30 cellular contexts compared by ENCODE assay signal in the genomic region with DNA sequence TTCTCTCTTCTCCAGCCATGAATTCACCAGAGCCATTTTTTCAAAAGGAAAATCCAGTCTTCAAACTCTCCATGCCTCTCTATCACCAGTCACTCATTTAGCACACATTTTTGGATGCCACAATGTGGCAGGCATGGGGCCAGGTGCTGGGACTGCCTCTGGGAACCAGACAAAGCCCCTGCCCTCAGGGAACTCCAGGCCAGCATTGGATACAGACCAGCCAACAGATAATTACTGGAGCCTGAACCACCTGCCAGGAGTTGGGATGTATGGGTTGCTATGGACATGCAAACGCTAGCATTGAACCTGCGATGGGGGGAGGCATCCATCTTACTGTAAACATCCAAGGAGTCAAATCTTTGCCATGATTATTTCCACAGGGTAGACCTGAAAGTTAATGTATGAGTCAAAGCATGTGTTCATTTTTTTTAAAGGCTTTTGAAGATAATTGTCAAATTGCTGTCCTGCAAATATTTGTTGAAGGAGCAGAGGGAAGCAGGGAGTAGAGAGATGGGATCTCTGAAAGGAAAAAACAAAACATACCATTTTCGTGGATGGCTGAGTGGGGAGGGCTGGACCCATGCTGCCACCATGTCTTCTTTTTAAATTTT. TPM values are rescaled to one million over a fixed set of nuclear protein-coding genes. Genes with fewer than 3 reads are reported as not detected.
A peak's percentile ranks its signal among the peaks of the same experiment; 100 is the strongest.
DNase-seq lines count a peak whose midpoint lies in the region; ATAC-seq and TF ChIP-seq lines count a peak whose summit lies in the region.
"Had no signal": no experiment of that assay in that cellular context is flagged by ENCODE, and none has a peak within 500 bp of the region (broad histone marks: within the 10 kb centered on the region; RNA-seq: fewer than 3 reads in every experiment).

No MANE protein-coding gene starts in this region.

- peaks cover 6% of the 10 kb centered on the region; the same call in 1 of the 2 replicates for H3K36me3 Mint-ChIP-seq in WTC11
- H3K36me3 Mint-ChIP-seq: naive B cell had no signal

- CTCF ChIA-PET in WTC11 (lab: Charles Lee): no interaction called here

- peak; percentile 72 for ATAC-seq in WTC11
- no peak for ATAC-seq in GM19455 (IDR thresholded peaks at IDR 0.05; ENCODE audit: unreplicated experiment)
- ATAC-seq: heart left ventricle, Panc1, sciatic nerve had no signal

- H3K27ac Mint-ChIP-seq in WTC11: peak overlapping the region; percentile 50; the same call in 1 of the 2 replicates
- H3K27ac Mint-ChIP-seq: activated CD4-positive, alpha-beta T cell treated with anti-CD3 and anti-CD28 coated beads, Interleukin-2, amount 10 ng/mL, durations not matched to agents 24 days and 14 days; activated T-helper 2 cell treated with anti-CD3 and anti-CD28 coated beads, Interferon-gamma antibody, Interleukin-2, Interleukin-4, amounts not matched to agents 10 μg/mL and 5 μg/mL and 100 μg/mL, durations not matched to agents 14 hours and 24 hours and 36 hours; naive B cell; progenitor cell of endocrine pancreas; T-helper 2 cell treated with Interferon-gamma antibody and Interleukin-4, amounts not matched to agents 5 μg/mL and 100 μg/mL, for 36 hours had no signal

- H3K4me1 Mint-ChIP-seq in WTC11: peaks cover 11% of the 10 kb centered on the region
- H3K4me1 Mint-ChIP-seq: activated CD4-positive, alpha-beta T cell treated with anti-CD3 and anti-CD28 coated beads, Interleukin-2, amount 10 ng/mL, durations not matched to agents 24 days and 14 days; naive B cell had no signal

- DNase-seq in DMS 273 (lab: John Stamatoyannopoulos, UW; ENCODE audit: unreplicated experiment) (peak; percentile 72), DMS 273 treated with DMSO at 0.1 percent for 48 hours (lab: John Stamatoyannopoulos, UW) (no peak), NCI-H1105 treated with DMSO at 0.1 percent for 48 hours (lab: John Stamatoyannopoulos, UW) (peak; percentile 38), NCI-H345 (lab: John Stamatoyannopoulos, UW) (peak; percentile 49), WTC11 (ENCODE audit: low spot score) (no peak), amniotic stem cell (lab: John Stamatoyannopoulos, UW) (no peak)
- no peak for DNase-seq in activated CD4-positive, alpha-beta T cell treated with anti-CD3 and anti-CD28 coated beads for 4 hours
- DNase-seq: 8988T; activated CD4-positive, alpha-beta T cell treated with anti-CD3 and anti-CD28 coated beads, Interleukin-2, amount 10 ng/mL, durations not matched to agents 24 days and 14 days; activated CD8-positive, alpha-beta memory T cell treated with anti-CD3 and anti-CD28 coated beads for 24 hours; activated naive CD4-positive, alpha-beta T cell treated with anti-CD3 and anti-CD28 coated beads, Interleukin-2, amount 50 U/mL, for 16 hours; activated T-cell treated with anti-CD3 and anti-CD28 coated beads for 4 hours; amygdala; foreskin fibroblast; heart left ventricle; kidney; midbrain; naive B cell; NCI-H187 treated with DMSO at 0.1 percent for 48 hours; NCI-H510A treated with DMSO at 0.1 percent for 48 hours; Right ventricle myocardium superior; stimulated activated CD4-positive, alpha-beta T cell treated with anti-CD3 and anti-CD28 coated beads, Interleukin-12 subunit alpha, Interleukin-12 subunit beta, amount 100 ng/mL, for 4 hours; stimulated activated CD4-positive, alpha-beta T cell treated with anti-CD3 and anti-CD28 coated beads, Interleukin-4, amount 100 ng/mL, for 1 hour; stomach had no signal

- H3K4me3 Mint-ChIP-seq in WTC11: no peak overlapping the region
- H3K4me3 Mint-ChIP-seq: activated CD4-positive, alpha-beta T cell treated with anti-CD3 and anti-CD28 coated beads, Interleukin-2, amount 10 ng/mL, durations not matched to agents 24 days and 14 days; T-helper 2 cell treated with Interferon-gamma antibody and Interleukin-4, amounts not matched to agents 5 μg/mL and 100 μg/mL, for 36 hours had no signal

- H3K27me3 Mint-ChIP-seq in WTC11 (ENCODE audit: low read depth): no peaks in the 10 kb centered on the region

- POLR2A ChIA-PET in WTC11 (lab: Charles Lee): no interaction called here

- H3K9me3 Mint-ChIP-seq in WTC11: peaks cover 4% of the 10 kb centered on the region
- H3K9me3 Mint-ChIP-seq: activated CD4-positive, alpha-beta T cell treated with anti-CD3 and anti-CD28 coated beads, Interleukin-2, amount 10 ng/mL, durations not matched to agents 24 days and 14 days; activated T-helper 2 cell treated with anti-CD3 and anti-CD28 coated beads, Interferon-gamma antibody, Interleukin-2, Interleukin-4, amounts not matched to agents 10 μg/mL and 5 μg/mL and 100 μg/mL, durations not matched to agents 14 hours and 24 hours and 36 hours; naive B cell; T-helper 2 cell treated with Interferon-gamma antibody and Interleukin-4, amounts not matched to agents 5 μg/mL and 100 μg/mL, for 36 hours had no signal

- TF ChIP-seq CTCF in WTC11 (IDR thresholded peaks at IDR 0.05): no peak

TF ChIP-seq in WTC11, 78 proteins besides CTCF, POLR2A, EP300 and RAD21 (continues in another document):
- TF ChIP-seq GTF2I (CRISPR knock-in tag; conservative IDR thresholded peaks at IDR 0.05) (no peak), ZNF263 (CRISPR knock-in tag; IDR thresholded peaks at IDR 0.05; ENCODE audit: low read depth) (no peak), RORB (CRISPR knock-in tag; IDR thresholded peaks at IDR 0.05) (no peak), SOX15 (CRISPR knock-in tag; IDR thresholded peaks at IDR 0.05) (no peak), TCF7 (CRISPR knock-in tag; IDR thresholded peaks at IDR 0.05; ENCODE audit: low read depth) (no peak), ZNF317 (CRISPR knock-in tag; IDR thresholded peaks at IDR 0.05; ENCODE audit: borderline replicate concordance, low read depth) (no peak)
- TF ChIP-seq, protein P1, sequence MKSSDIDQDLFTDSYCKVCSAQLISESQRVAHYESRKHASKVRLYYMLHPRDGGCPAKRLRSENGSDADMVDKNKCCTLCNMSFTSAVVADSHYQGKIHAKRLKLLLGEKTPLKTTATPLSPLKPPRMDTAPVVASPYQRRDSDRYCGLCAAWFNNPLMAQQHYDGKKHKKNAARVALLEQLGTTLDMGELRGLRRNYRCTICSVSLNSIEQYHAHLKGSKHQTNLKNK (CRISPR knock-in tag; IDR thresholded peaks at IDR 0.05): no peak
- TF ChIP-seq, protein P2, sequence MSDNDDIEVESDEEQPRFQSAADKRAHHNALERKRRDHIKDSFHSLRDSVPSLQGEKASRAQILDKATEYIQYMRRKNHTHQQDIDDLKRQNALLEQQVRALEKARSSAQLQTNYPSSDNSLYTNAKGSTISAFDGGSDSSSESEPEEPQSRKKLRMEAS (CRISPR knock-in tag; IDR thresholded peaks at IDR 0.05): no peak
- TF ChIP-seq, protein P3, sequence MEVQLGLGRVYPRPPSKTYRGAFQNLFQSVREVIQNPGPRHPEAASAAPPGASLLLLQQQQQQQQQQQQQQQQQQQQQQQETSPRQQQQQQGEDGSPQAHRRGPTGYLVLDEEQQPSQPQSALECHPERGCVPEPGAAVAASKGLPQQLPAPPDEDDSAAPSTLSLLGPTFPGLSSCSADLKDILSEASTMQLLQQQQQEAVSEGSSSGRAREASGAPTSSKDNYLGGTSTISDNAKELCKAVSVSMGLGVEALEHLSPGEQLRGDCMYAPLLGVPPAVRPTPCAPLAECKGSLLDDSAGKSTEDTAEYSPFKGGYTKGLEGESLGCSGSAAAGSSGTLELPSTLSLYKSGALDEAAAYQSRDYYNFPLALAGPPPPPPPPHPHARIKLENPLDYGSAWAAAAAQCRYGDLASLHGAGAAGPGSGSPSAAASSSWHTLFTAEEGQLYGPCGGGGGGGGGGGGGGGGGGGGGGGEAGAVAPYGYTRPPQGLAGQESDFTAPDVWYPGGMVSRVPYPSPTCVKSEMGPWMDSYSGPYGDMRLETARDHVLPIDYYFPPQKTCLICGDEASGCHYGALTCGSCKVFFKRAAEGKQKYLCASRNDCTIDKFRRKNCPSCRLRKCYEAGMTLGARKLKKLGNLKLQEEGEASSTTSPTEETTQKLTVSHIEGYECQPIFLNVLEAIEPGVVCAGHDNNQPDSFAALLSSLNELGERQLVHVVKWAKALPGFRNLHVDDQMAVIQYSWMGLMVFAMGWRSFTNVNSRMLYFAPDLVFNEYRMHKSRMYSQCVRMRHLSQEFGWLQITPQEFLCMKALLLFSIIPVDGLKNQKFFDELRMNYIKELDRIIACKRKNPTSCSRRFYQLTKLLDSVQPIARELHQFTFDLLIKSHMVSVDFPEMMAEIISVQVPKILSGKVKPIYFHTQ (CRISPR knock-in tag; IDR thresholded peaks at IDR 0.05): no peak
- TF ChIP-seq, protein P4, sequence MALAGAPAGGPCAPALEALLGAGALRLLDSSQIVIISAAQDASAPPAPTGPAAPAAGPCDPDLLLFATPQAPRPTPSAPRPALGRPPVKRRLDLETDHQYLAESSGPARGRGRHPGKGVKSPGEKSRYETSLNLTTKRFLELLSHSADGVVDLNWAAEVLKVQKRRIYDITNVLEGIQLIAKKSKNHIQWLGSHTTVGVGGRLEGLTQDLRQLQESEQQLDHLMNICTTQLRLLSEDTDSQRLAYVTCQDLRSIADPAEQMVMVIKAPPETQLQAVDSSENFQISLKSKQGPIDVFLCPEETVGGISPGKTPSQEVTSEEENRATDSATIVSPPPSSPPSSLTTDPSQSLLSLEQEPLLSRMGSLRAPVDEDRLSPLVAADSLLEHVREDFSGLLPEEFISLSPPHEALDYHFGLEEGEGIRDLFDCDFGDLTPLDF (CRISPR knock-in tag; IDR thresholded peaks at IDR 0.05): no peak
- TF ChIP-seq, protein P5, sequence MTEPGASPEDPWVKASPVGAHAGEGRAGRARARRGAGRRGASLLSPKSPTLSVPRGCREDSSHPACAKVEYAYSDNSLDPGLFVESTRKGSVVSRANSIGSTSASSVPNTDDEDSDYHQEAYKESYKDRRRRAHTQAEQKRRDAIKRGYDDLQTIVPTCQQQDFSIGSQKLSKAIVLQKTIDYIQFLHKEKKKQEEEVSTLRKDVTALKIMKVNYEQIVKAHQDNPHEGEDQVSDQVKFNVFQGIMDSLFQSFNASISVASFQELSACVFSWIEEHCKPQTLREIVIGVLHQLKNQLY (CRISPR knock-in tag; IDR thresholded peaks at IDR 0.05): no peak
- TF ChIP-seq, protein P6, sequence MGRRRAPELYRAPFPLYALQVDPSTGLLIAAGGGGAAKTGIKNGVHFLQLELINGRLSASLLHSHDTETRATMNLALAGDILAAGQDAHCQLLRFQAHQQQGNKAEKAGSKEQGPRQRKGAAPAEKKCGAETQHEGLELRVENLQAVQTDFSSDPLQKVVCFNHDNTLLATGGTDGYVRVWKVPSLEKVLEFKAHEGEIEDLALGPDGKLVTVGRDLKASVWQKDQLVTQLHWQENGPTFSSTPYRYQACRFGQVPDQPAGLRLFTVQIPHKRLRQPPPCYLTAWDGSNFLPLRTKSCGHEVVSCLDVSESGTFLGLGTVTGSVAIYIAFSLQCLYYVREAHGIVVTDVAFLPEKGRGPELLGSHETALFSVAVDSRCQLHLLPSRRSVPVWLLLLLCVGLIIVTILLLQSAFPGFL (CRISPR knock-in tag; IDR thresholded peaks at IDR 0.05; ENCODE audit: borderline replicate concordance): no peak

RNA-seq across cellular contexts. Expression of a gene that starts 43.2 kb away (rescaled TPM):
- total RNA-seq in WTC11 (2021): 17.7 to 24.6 TPM (median 20.7 TPM) in 3 replicates

RNA-seq across cellular contexts. Expression of a gene that starts 57.6 kb away (rescaled TPM):
- 202 to 299 TPM (median 285 TPM) in 3 replicates for total RNA-seq in WTC11 (2021)

Comparison
In these comparisons a context has a peak if more than half of its experiments do, and no peak if none do; other contexts are left out.
1. DNase-seq: peak in DMS 273 (single experiment), NCI-H1105 treated with DMSO at 0.1 percent for 48 hours (single experiment) and NCI-H345 (single experiment); none in DMS 273 treated with DMSO at 0.1 percent for 48 hours (single experiment), WTC11 (single experiment), activated CD4-positive, alpha-beta T cell treated with anti-CD3 and anti-CD28 coated beads for 4 hours (0 of 2) and amniotic stem cell (single experiment).